Comparison of ENCODE assay signal across 8 cellular contexts in the genomic region with DNA sequence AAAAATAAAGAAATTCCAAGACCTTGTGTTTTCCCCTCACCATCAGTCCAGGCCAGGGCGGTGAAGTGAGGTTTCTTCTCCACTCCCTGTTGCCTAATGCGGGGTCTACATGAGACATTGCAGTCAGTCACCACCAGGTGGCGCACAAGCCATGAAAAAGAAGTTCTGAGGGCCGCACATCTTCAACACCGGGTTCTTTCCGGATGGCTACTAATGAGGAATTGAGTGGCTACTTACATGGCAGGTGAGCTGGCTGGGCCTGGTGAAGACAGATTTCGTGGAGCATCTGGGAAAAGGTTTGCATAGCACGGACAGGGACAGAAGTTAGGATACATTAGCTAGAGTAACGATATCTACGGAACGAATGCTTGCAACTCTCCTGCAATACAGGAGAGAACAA. TPM values are rescaled to one million over a fixed set of nuclear protein-coding genes. Genes with fewer than 3 reads are reported as not detected.
A peak's percentile ranks its signal among the peaks of the same experiment; 100 is the strongest.
DNase-seq lines count a peak whose midpoint lies in the region; ATAC-seq and TF ChIP-seq lines count a peak whose summit lies in the region.

No MANE protein-coding gene starts in this region.

- H3K27ac Mint-ChIP-seq in activated CD8-positive, alpha-beta memory T cell treated with anti-CD3 and anti-CD28 coated beads, Interleukin-2, amount 10 ng/mL, durations not matched to agents 7 days and 5 days, result no peak overlapping the region
- H3K27ac Mint-ChIP-seq in endothelial cell (ENCODE audit: unreplicated experiment), result no peak overlapping the region

- no peaks in the 10 kb centered on the region for H3K9me3 Mint-ChIP-seq in activated CD8-positive, alpha-beta memory T cell treated with anti-CD3 and anti-CD28 coated beads, Interleukin-2, amount 10 ng/mL, durations not matched to agents 7 days and 5 days (ENCODE audit: low read depth)
- no peaks in the 10 kb centered on the region for H3K9me3 Mint-ChIP-seq in endothelial cell (ENCODE audit: unreplicated experiment)

- CTCF ChIA-PET in activated CD8-positive, alpha-beta memory T cell treated with anti-CD3 and anti-CD28 coated beads, Interleukin-2, amount 10 ng/mL, durations not matched to agents 7 days and 5 days (lab: Charles Lee), result interaction anchor here (0.6 to 11.4 kb wide), 17 partner anchors 8 to 406 kb away, joined by 3 to 201 read pairs (median 5); a partner anchor contains a TSS

- no peaks in the 10 kb centered on the region for H3K36me3 Mint-ChIP-seq in activated CD8-positive, alpha-beta memory T cell treated with anti-CD3 and anti-CD28 coated beads, Interleukin-2, amount 10 ng/mL, durations not matched to agents 7 days and 5 days
- H3K36me3 Mint-ChIP-seq in endothelial cell (ENCODE audit: low read depth, unreplicated experiment), result no peaks in the 10 kb centered on the region

- no peak for ATAC-seq in activated CD8-positive, alpha-beta memory T cell treated with anti-CD3 and anti-CD28 coated beads, Interleukin-2, amount 10 ng/mL, durations not matched to agents 7 days and 5 days
- no peak for ATAC-seq in GM18870 (IDR thresholded peaks at IDR 0.05; ENCODE audit: unreplicated experiment)

- H3K27me3 Mint-ChIP-seq in activated CD8-positive, alpha-beta memory T cell treated with anti-CD3 and anti-CD28 coated beads, Interleukin-2, amount 10 ng/mL, durations not matched to agents 7 days and 5 days, result peaks cover 37% of the 10 kb centered on the region
- peaks cover 3% of the 10 kb centered on the region for H3K27me3 Mint-ChIP-seq in endothelial cell (ENCODE audit: unreplicated experiment)

- H3K4me1 Mint-ChIP-seq in activated CD8-positive, alpha-beta memory T cell treated with anti-CD3 and anti-CD28 coated beads, Interleukin-2, amount 10 ng/mL, durations not matched to agents 7 days and 5 days, result peaks cover 21% of the 10 kb centered on the region
- H3K4me1 Mint-ChIP-seq in endothelial cell (ENCODE audit: unreplicated experiment), result peaks cover 10% of the 10 kb centered on the region

- DNase-seq in COR-L47 (lab: John Stamatoyannopoulos, UW) (peak; percentile 59), HuH-7 (ENCODE audit: low spot score) (peak; percentile 65), NOMO-1 treated with dmso at 0.1 percent for 144 hours (lab: John Stamatoyannopoulos, UW; ENCODE audit: unreplicated experiment) (peak; percentile 17), endothelial cell (ENCODE audit: low spot score) (peak; percentile 86), midbrain (lab: John Stamatoyannopoulos, UW) (peak; percentile 88)
- peak; percentile 89 for DNase-seq in activated CD8-positive, alpha-beta memory T cell treated with anti-CD3 and anti-CD28 coated beads, Interleukin-2, amount 10 ng/mL, durations not matched to agents 7 days and 5 days
- DNase-seq in stimulated activated CD8-positive, alpha-beta memory T cell treated with anti-CD3 and anti-CD28 coated beads, Interleukin-4, amount 100 ng/mL, for 24 hours (ENCODE audit: low read depth), result peak; percentile 71

- TF ChIP-seq CTCF in endothelial cell (IDR thresholded peaks at IDR 0.05; ENCODE audit: unreplicated experiment), result peak; percentile 97

- H3K4me3 Mint-ChIP-seq in activated CD8-positive, alpha-beta memory T cell treated with anti-CD3 and anti-CD28 coated beads, Interleukin-2, amount 10 ng/mL, durations not matched to agents 7 days and 5 days, result no peak overlapping the region
- no peak overlapping the region for H3K4me3 Mint-ChIP-seq in endothelial cell (ENCODE audit: unreplicated experiment)

RNA-seq across cellular contexts. Expression of a gene that starts 15.8 kb away (rescaled TPM):
- total RNA-seq in activated CD8-positive, alpha-beta memory T cell treated with anti-CD3 and anti-CD28 coated beads, Interleukin-2, amount 10 ng/mL, durations not matched to agents 7 days and 5 days, result 100 to 1,000 TPM; 300 to 330 TPM
- total RNA-seq in endothelial cell (ENCODE audit: unreplicated experiment), result 1,124 TPM

RNA-seq across cellular contexts. Expression of a gene that starts 36.3 kb away (rescaled TPM):
- not detected for total RNA-seq in activated CD8-positive, alpha-beta memory T cell treated with anti-CD3 and anti-CD28 coated beads, Interleukin-2, amount 10 ng/mL, durations not matched to agents 7 days and 5 days
- not detected for total RNA-seq in endothelial cell (ENCODE audit: unreplicated experiment)

RNA-seq across cellular contexts. Expression of a gene that starts 58.9 kb away (rescaled TPM):
- total RNA-seq in activated CD8-positive, alpha-beta memory T cell treated with anti-CD3 and anti-CD28 coated beads, Interleukin-2, amount 10 ng/mL, durations not matched to agents 7 days and 5 days, result 100 to 1,000 TPM; 333 to 424 TPM
- 241 TPM for total RNA-seq in endothelial cell (ENCODE audit: unreplicated experiment)

Comparison
In these comparisons a context has a peak if more than half of its experiments do, and no peak if none do; other contexts are left out.
1. DNase-seq: peak in every context shown above with its lines; median percentile 89 in activated CD8-positive, alpha-beta memory T cell treated with anti-CD3 and anti-CD28 coated beads, Interleukin-2, amount 10 ng/mL, durations not matched to agents 7 days and 5 days; 88 in midbrain; 86 in endothelial cell; 71 in stimulated activated CD8-positive, alpha-beta memory T cell treated with anti-CD3 and anti-CD28 coated beads, Interleukin-4, amount 100 ng/mL, for 24 hours; 65 in HuH-7; 59 in COR-L47; 17 in NOMO-1 treated with dmso at 0.1 percent for 144 hours.